In genomic region chr6:138869343-138869742, GRCh38 we compare ENCODE assay signal across 16 cellular contexts.
DNase-seq lines count a peak whose midpoint lies in the region; ATAC-seq and TF ChIP-seq lines count a peak whose summit lies in the region.
"Had no signal": no experiment of that assay in that cellular context is flagged by ENCODE, and none has a peak within 500 bp of the region (broad histone marks: within the 10 kb centered on the region; RNA-seq: fewer than 3 reads in every experiment).

No MANE protein-coding gene starts in this region.

- peaks cover 0 to 5% (median 2%) of the 10 kb centered on the region in 4 donors for H3K4me1 ChIP-seq in transverse colon
- H3K4me1 ChIP-seq: BE2C, pancreas had no signal

- H3K4me1 Mint-ChIP-seq in WTC11, result peaks cover 15% of the 10 kb centered on the region
- peaks cover 20% of the 10 kb centered on the region for H3K4me1 Mint-ChIP-seq in nephron progenitor cell
- H3K4me1 Mint-ChIP-seq: activated naive CD4-positive, alpha-beta T cell treated with anti-CD3 and anti-CD28 coated beads, Interleukin-2, amount 10 ng/mL, durations not matched to agents 7 days and 5 days had no signal

- no peaks in the 10 kb centered on the region for H3K9me3 Mint-ChIP-seq in WTC11
- H3K9me3 Mint-ChIP-seq in nephron progenitor cell, result no peaks in the 10 kb centered on the region
- H3K9me3 Mint-ChIP-seq: activated naive CD4-positive, alpha-beta T cell treated with anti-CD3 and anti-CD28 coated beads, Interleukin-2, amount 10 ng/mL, durations not matched to agents 7 days and 5 days; dendritic cell treated with granulocyte-macrophage colony-stimulating factor and Interleukin-4, amounts not matched to agents 40 ng/mL and 50 ng/mL, for 4 days had no signal

- intact Hi-C loops in transverse colon (cut with DNase I; ENCODE audit: low total_unique reads), result no loop called here

- H3K27me3 ChIP-seq in transverse colon, result no peaks in the 10 kb centered on the region
- H3K27me3 ChIP-seq: BE2C, pancreas had no signal

- TF ChIP-seq EP300 in transverse colon (IDR thresholded peaks at IDR 0.05; ENCODE audit: low read depth), result no peak

- no peaks in the 10 kb centered on the region for H3K36me3 ChIP-seq in transverse colon
- H3K36me3 ChIP-seq: BE2C, pancreas had no signal

- no peaks in the 10 kb centered on the region for H3K9me3 ChIP-seq in transverse colon
- H3K9me3 ChIP-seq: BE2C, pancreas had no signal

- peak; percentile 69 for ATAC-seq in WTC11
- ATAC-seq in HG03520 (IDR thresholded peaks at IDR 0.05; ENCODE audit: unreplicated experiment), result no peak
- ATAC-seq in GM19452 (IDR thresholded peaks at IDR 0.05; ENCODE audit: unreplicated experiment), result no peak
- ATAC-seq: pancreas had no signal

- DNase-seq in WTC11 (ENCODE audit: low spot score) (no peak), fibroblast of the aortic adventitia (ENCODE audit: low read depth) (peak; percentile 63), islet precursor cell (peak; percentile 69), transverse colon (no peak), nephron progenitor cell (no peak)
- DNase-seq: activated CD4-positive, alpha-beta T cell treated with anti-CD3 and anti-CD28 coated beads, Interleukin-2, amount 50 U/mL, for 1 hour; activated naive CD4-positive, alpha-beta T cell treated with anti-CD3 and anti-CD28 coated beads, Interleukin-2, amount 10 ng/mL, durations not matched to agents 7 days and 5 days; BE2C; kidney glomerular epithelial cell; NCI-H1048; NCI-H774; pancreas had no signal

- H3K4me3 Mint-ChIP-seq in WTC11 (no peak overlapping the region), nephron progenitor cell (no peak overlapping the region)
- H3K4me3 Mint-ChIP-seq: activated naive CD4-positive, alpha-beta T cell treated with anti-CD3 and anti-CD28 coated beads, Interleukin-2, amount 10 ng/mL, durations not matched to agents 7 days and 5 days; dendritic cell treated with granulocyte-macrophage colony-stimulating factor and Interleukin-4, amounts not matched to agents 40 ng/mL and 50 ng/mL, for 4 days had no signal

- H3K4me3 ChIP-seq in fibroblast of the aortic adventitia (ENCODE audit: low read depth, low read length), result no peak overlapping the region
- H3K4me3 ChIP-seq in transverse colon, result no peak overlapping the region
- H3K4me3 ChIP-seq: pancreas had no signal

- no peak for TF ChIP-seq POLR2A in transverse colon (IDR thresholded peaks at IDR 0.05)

- TF ChIP-seq CTCF in WTC11 (IDR thresholded peaks at IDR 0.05), result no peak
- no peak for TF ChIP-seq CTCF in fibroblast of the aortic adventitia (IDR thresholded peaks at IDR 0.05; ENCODE audit: insufficient read depth, low read length)
- TF ChIP-seq CTCF in transverse colon (IDR thresholded peaks at IDR 0.05), result no peak
- no peak for TF ChIP-seq CTCF in nephron progenitor cell (IDR thresholded peaks at IDR 0.05)

- H3K27me3 Mint-ChIP-seq in WTC11 (ENCODE audit: low read depth) (no peaks in the 10 kb centered on the region), nephron progenitor cell (ENCODE audit: low read depth, poor library complexity) (peaks cover 3% of the 10 kb centered on the region)
- H3K27me3 Mint-ChIP-seq: activated naive CD4-positive, alpha-beta T cell treated with anti-CD3 and anti-CD28 coated beads, Interleukin-2, amount 10 ng/mL, durations not matched to agents 7 days and 5 days; dendritic cell treated with granulocyte-macrophage colony-stimulating factor and Interleukin-4, amounts not matched to agents 40 ng/mL and 50 ng/mL, for 4 days had no signal

- POLR2A ChIA-PET in WTC11 (lab: Charles Lee), result no interaction called here

- no peaks in the 10 kb centered on the region for H3K36me3 Mint-ChIP-seq in WTC11
- no peaks in the 10 kb centered on the region for H3K36me3 Mint-ChIP-seq in nephron progenitor cell (ENCODE audit: low read depth)
- H3K36me3 Mint-ChIP-seq: activated naive CD4-positive, alpha-beta T cell treated with anti-CD3 and anti-CD28 coated beads, Interleukin-2, amount 10 ng/mL, durations not matched to agents 7 days and 5 days had no signal

- in situ Hi-C loops in transverse colon (cut with MboI; ENCODE audit: low pct_ligation_motif_present in 1 of 4, low pct_unique_long_range_greater_than_20kb in 1 of 4, low sequenced_read_pairs in 3 of 4), result no loop called here

- H3K27ac Mint-ChIP-seq in WTC11, result no peak overlapping the region; the same call in 1 of the 2 replicates
- no peak overlapping the region for H3K27ac Mint-ChIP-seq in nephron progenitor cell
- H3K27ac Mint-ChIP-seq: activated naive CD4-positive, alpha-beta T cell treated with anti-CD3 and anti-CD28 coated beads, Interleukin-2, amount 10 ng/mL, durations not matched to agents 7 days and 5 days; dendritic cell treated with granulocyte-macrophage colony-stimulating factor and Interleukin-4, amounts not matched to agents 40 ng/mL and 50 ng/mL, for 4 days had no signal

- peak overlapping the region in 3 of 4 donors; percentile 26 to 61 (median 50) for H3K27ac ChIP-seq in transverse colon
- H3K27ac ChIP-seq: KMS-11, pancreas had no signal

- 64 to 88% methylated on average over 4 of the region's 4 CpGs for WGBS in transverse colon (ENCODE audit: low coverage in 1 of 2), 2 donors

- CTCF ChIA-PET in WTC11 (lab: Charles Lee), result no interaction called here

TF ChIP-seq in WTC11, 78 proteins besides CTCF, POLR2A, EP300 and RAD21 (continues in another document):
- TF ChIP-seq GRHL2 (CRISPR knock-in tag; IDR thresholded peaks at IDR 0.05; ENCODE audit: insufficient replicate concordance, severe bottlenecking), result no peak
- no peak for TF ChIP-seq FOXJ3 (CRISPR knock-in tag; IDR thresholded peaks at IDR 0.05; ENCODE audit: borderline replicate concordance)
- TF ChIP-seq AFF4 (CRISPR knock-in tag; IDR thresholded peaks at IDR 0.05; ENCODE audit: borderline replicate concordance), result no peak
- no peak for TF ChIP-seq ZMAT4 (CRISPR knock-in tag; IDR thresholded peaks at IDR 0.05)
- TF ChIP-seq ZNF219 (CRISPR knock-in tag; IDR thresholded peaks at IDR 0.05; ENCODE audit: borderline replicate concordance), result no peak
- no peak for TF ChIP-seq MLX (CRISPR knock-in tag; IDR thresholded peaks at IDR 0.05)
- no peak for TF ChIP-seq AR (CRISPR knock-in tag; IDR thresholded peaks at IDR 0.05)

Comparison
In these comparisons a context has a peak if more than half of its experiments do, and no peak if none do; other contexts are left out.
1. DNase-seq: peak in fibroblast of the aortic adventitia (single experiment) and islet precursor cell (single experiment); none in WTC11 (single experiment), transverse colon (single experiment) and nephron progenitor cell (single experiment).